23 cellular contexts compared by ENCODE assay signal in genomic region chr16:72963921-72964320, GRCh38.
DNase-seq lines count a peak whose midpoint lies in the region; ATAC-seq and TF ChIP-seq lines count a peak whose summit lies in the region.
"Had no signal": no experiment of that assay in that cellular context is flagged by ENCODE, and none has a peak within 500 bp of the region (broad histone marks: within the 10 kb centered on the region; RNA-seq: fewer than 3 reads in every experiment).

No MANE protein-coding gene starts in this region.

- no peak overlapping the region for H4K8ac ChIP-seq in H9 (replicated peaks; ENCODE audit: insufficient read length, low read depth, low read length)

- no peak overlapping the region for H2BK20ac ChIP-seq in H9 (ENCODE audit: low read depth, low read length, poor library complexity, severe bottlenecking)

- H2AK5ac ChIP-seq in H9 (ENCODE audit: insufficient read length, low read length): no peak overlapping the region

- H3K4ac ChIP-seq in H9 (ENCODE audit: low read depth, low read length): no peak overlapping the region

- ATAC-seq in GM21576 (IDR thresholded peaks at IDR 0.05; ENCODE audit: unreplicated experiment): no peak
- ATAC-seq: activated CD8-positive, alpha-beta memory T cell treated with anti-CD3 and anti-CD28 coated beads, Interleukin-2, amount 10 ng/mL, durations not matched to agents 7 days and 5 days; activated T-helper 17 cell treated with anti-CD3 and anti-CD28 coated beads, Interleukin-2, amount 50 U/mL, for 72 hours had no signal

- no peaks in the 10 kb centered on the region for H3K79me1 ChIP-seq in H9 (ENCODE audit: insufficient read depth, low read depth, low read length, poor library complexity, severe bottlenecking)

- H4K20me1 ChIP-seq in SK-N-SH (ENCODE audit: insufficient read depth) (peaks cover 24% of the 10 kb centered on the region), H9 (ENCODE audit: control insufficient read depth, insufficient read depth, insufficient read length) (no peaks in the 10 kb centered on the region)

- H3T11ph ChIP-seq in H9 (ENCODE audit: low read length): no peak overlapping the region

- POLR2A ChIA-PET in SK-N-SH (lab: Yijun Ruan, JAX): no interaction called here

- no peak overlapping the region for H2BK120ac ChIP-seq in H9 (ENCODE audit: low read depth, low read length, poor library complexity, severe bottlenecking)

- H2BK12ac ChIP-seq in H9 (ENCODE audit: insufficient read length, low read depth, low read length): no peak overlapping the region

- H3K9me3 ChIP-seq in SK-N-SH: no peaks in the 10 kb centered on the region
- no peaks in the 10 kb centered on the region for H3K9me3 ChIP-seq in mesodermal cell (ENCODE audit: control insufficient read depth, low read length)
- no peaks in the 10 kb centered on the region for H3K9me3 ChIP-seq in H9 (ENCODE audit: control insufficient read depth, low read depth, low read length)
- H3K9me3 ChIP-seq: adrenal gland, thoracic aorta had no signal

- CTCF ChIA-PET in SK-N-SH (lab: Yijun Ruan, JAX): interaction anchor here (1.5 to 1.8 kb wide), 3 partner anchors 86 to 915 kb away, joined by 4 to 7 read pairs (median 6); no protein-coding TSS in a partner anchor

- H3K9ac ChIP-seq in SK-N-SH: no peak overlapping the region
- H3K9ac ChIP-seq in H9 (ENCODE audit: extremely low read depth, insufficient read length, low read length): no peak overlapping the region

- H3K4me1 ChIP-seq in SK-N-SH (ENCODE audit: control insufficient read depth in 1 of 2, insufficient read depth in 2 of 2, low read depth in 1 of 2, low read length in 1 of 2): peaks cover 8 to 38% of the 10 kb centered on the region in 2 experiments
- H3K4me1 ChIP-seq in mesodermal cell (ENCODE audit: control insufficient read depth, insufficient read depth, low read length, poor library complexity, severe bottlenecking): peaks cover 21% of the 10 kb centered on the region
- no peaks in the 10 kb centered on the region for H3K4me1 ChIP-seq in H9 (ENCODE audit: insufficient read depth, low read length)
- H3K4me1 ChIP-seq: adrenal gland had no signal

- H3K79me2 ChIP-seq in SK-N-SH (ENCODE audit: insufficient read depth) (peaks cover 64% of the 10 kb centered on the region), H9 (ENCODE audit: insufficient read depth, low read length) (no peaks in the 10 kb centered on the region)

- H2AFZ ChIP-seq in SK-N-SH (ENCODE audit: low read depth): no peak overlapping the region
- no peak overlapping the region for H2AFZ ChIP-seq in H9 (ENCODE audit: low read length)

- H4K5ac ChIP-seq in H9 (ENCODE audit: insufficient read length, low read depth, low read length): no peak overlapping the region

- H3K4me3 ChIP-seq in SK-N-SH (ENCODE audit: low read depth in 2 of 2, low read length in 1 of 2): no peak overlapping the region
- H3K4me3 ChIP-seq in choroid plexus epithelial cell (ENCODE audit: low read depth, low read length): no peak overlapping the region
- H3K4me3 ChIP-seq in mesodermal cell (ENCODE audit: extremely low read depth, insufficient read depth, low read length, poor library complexity, severe bottlenecking): no peak overlapping the region
- H3K4me3 ChIP-seq: adrenal gland, thoracic aorta had no signal

- peaks cover 5 to 13% of the 10 kb centered on the region in 2 experiments; a peak in 2 of 4 replicates for H3K4me1 Mint-ChIP-seq in H9
- H3K4me1 Mint-ChIP-seq: activated CD8-positive, alpha-beta memory T cell treated with anti-CD3 and anti-CD28 coated beads, Interleukin-2, amount 10 ng/mL, durations not matched to agents 7 days and 5 days; activated T-helper 17 cell treated with anti-CD3 and anti-CD28 coated beads, Interleukin-2, amount 50 U/mL, for 72 hours; CD8-positive, alpha-beta memory T cell; central memory CD8-positive, alpha-beta T cell had no signal

- H2BK15ac ChIP-seq in H9 (ENCODE audit: low read depth, low read length): no peak overlapping the region

- H3K4me3 Mint-ChIP-seq in H9: no peak overlapping the region
- H3K4me3 Mint-ChIP-seq: activated CD8-positive, alpha-beta memory T cell treated with anti-CD3 and anti-CD28 coated beads, Interleukin-2, amount 10 ng/mL, durations not matched to agents 7 days and 5 days; activated T-helper 17 cell treated with anti-CD3 and anti-CD28 coated beads, Interleukin-2, amount 50 U/mL, for 72 hours; CD8-positive, alpha-beta memory T cell; central memory CD8-positive, alpha-beta T cell; nephron had no signal

- peak; percentile 79 for DNase-seq in EH (ENCODE audit: low read depth)
- peak; percentile 52 for DNase-seq in SK-N-SH
- peak; percentile 7 for DNase-seq in choroid plexus epithelial cell (ENCODE audit: low read depth)
- DNase-seq in H9: no peak
- DNase-seq in NCI-H82 (lab: John Stamatoyannopoulos, UW): no peak
- DNase-seq in GM03348 (ENCODE audit: low spot score): no peak
- DNase-seq: activated CD4-positive, alpha-beta T cell treated with anti-CD3 and anti-CD28 coated beads for 48 hours; activated CD8-positive, alpha-beta memory T cell treated with anti-CD3 and anti-CD28 coated beads, Interleukin-2, amount 10 ng/mL, durations not matched to agents 7 days and 5 days; adrenal gland; CD8-positive, alpha-beta memory T cell; DMS79; mesendoderm; NCI-H2171; NCI-H526; stimulated activated naive CD4-positive, alpha-beta T cell; SW 1271 had no signal

- H4K91ac ChIP-seq in H9 (ENCODE audit: insufficient read length, low read depth, low read length): no peak overlapping the region

- H3K9me2 ChIP-seq in SK-N-SH: no peaks in the 10 kb centered on the region

- H3K27me3 ChIP-seq in SK-N-SH (ENCODE audit: insufficient read depth) (no peaks in the 10 kb centered on the region), H9 (ENCODE audit: insufficient read depth, low read length) (no peaks in the 10 kb centered on the region)
- H3K27me3 ChIP-seq: adrenal gland had no signal

- no peaks in the 10 kb centered on the region for H3K9me3 Mint-ChIP-seq in H9
- H3K9me3 Mint-ChIP-seq: activated T-helper 17 cell treated with anti-CD3 and anti-CD28 coated beads, Interleukin-2, amount 50 U/mL, for 72 hours; central memory CD8-positive, alpha-beta T cell; nephron had no signal

- H3F3A ChIP-seq in SK-N-SH (replicated peaks; ENCODE audit: insufficient read depth): peaks cover 4% of the 10 kb centered on the region

- no peak overlapping the region; a peak in 1 of 7 replicates for H3K27ac Mint-ChIP-seq in H9
- H3K27ac Mint-ChIP-seq: activated CD8-positive, alpha-beta memory T cell treated with anti-CD3 and anti-CD28 coated beads, Interleukin-2, amount 10 ng/mL, durations not matched to agents 7 days and 5 days; activated T-helper 17 cell treated with anti-CD3 and anti-CD28 coated beads, Interleukin-2, amount 50 U/mL, for 72 hours; CD8-positive, alpha-beta memory T cell; nephron had no signal

- no peaks in the 10 kb centered on the region for H3K23me2 ChIP-seq in H9 (ENCODE audit: insufficient read length, low read depth, low read length, poor library complexity, severe bottlenecking)

- H3K27me3 Mint-ChIP-seq in H9 (ENCODE audit: low read depth): peaks cover 22% of the 10 kb centered on the region
- H3K27me3 Mint-ChIP-seq: activated T-helper 17 cell treated with anti-CD3 and anti-CD28 coated beads, Interleukin-2, amount 50 U/mL, for 72 hours; central memory CD8-positive, alpha-beta T cell had no signal

- H3K27ac ChIP-seq in SK-N-SH (ENCODE audit: low read depth in 2 of 2, low read length in 1 of 2) (no peak overlapping the region), mesodermal cell (ENCODE audit: low read depth, low read length, severe bottlenecking) (peak overlapping the region; percentile 36), H9 (ENCODE audit: insufficient read length, low read depth, low read length) (no peak overlapping the region)
- H3K27ac ChIP-seq: adrenal gland, epithelial cell of prostate, thoracic aorta had no signal

- no peak overlapping the region for H3K23ac ChIP-seq in H9 (ENCODE audit: insufficient read length, low read depth, low read length)

- no peak overlapping the region for H3K18ac ChIP-seq in H9 (ENCODE audit: insufficient read length, low read depth, low read length)

- no peak for TF ChIP-seq RAD21 in SK-N-SH (IDR thresholded peaks at IDR 0.05; ENCODE audit: low read length)

- TF ChIP-seq CTCF in SK-N-SH (IDR thresholded peaks at IDR 0.05) (no peak), choroid plexus epithelial cell (conservative IDR thresholded peaks at IDR 0.05; ENCODE audit: low read depth, low read length) (no peak), H9 (conservative IDR thresholded peaks at IDR 0.05) (no peak)

- 59% methylated on average over 6 of the region's 6 CpGs for WGBS in SK-N-SH (ENCODE audit: low lambda C conversion rate)
- WGBS in mesodermal cell (ENCODE audit: insufficient coverage in 2 of 2), 2 experiments: 45% methylated on average over 4 to 5 of the region's 6 CpGs
- no CpG with 5 or more reads among the region's 6 CpGs for WGBS in H9 (ENCODE audit: extremely low coverage, insufficient read length, low lambda C conversion rate)

- TF ChIP-seq EP300 in SK-N-SH (IDR thresholded peaks at IDR 0.05; ENCODE audit: borderline replicate concordance in 1 of 2, low read depth in 1 of 2, low read length in 1 of 2): no peak

- H3K14ac ChIP-seq in H9 (ENCODE audit: insufficient read depth, low read length): no peak overlapping the region

- H3K4me2 ChIP-seq in SK-N-SH: no peak overlapping the region
- no peak overlapping the region for H3K4me2 ChIP-seq in H9 (ENCODE audit: insufficient read depth, insufficient read length, low read length)

- H3K36me3 Mint-ChIP-seq in H9 (ENCODE audit: insufficient read depth in 1 of 3, low read depth in 3 of 3): no peaks in the 10 kb centered on the region
- H3K36me3 Mint-ChIP-seq: activated CD8-positive, alpha-beta memory T cell treated with anti-CD3 and anti-CD28 coated beads, Interleukin-2, amount 10 ng/mL, durations not matched to agents 7 days and 5 days; CD8-positive, alpha-beta memory T cell had no signal

- no peak overlapping the region for H3K56ac ChIP-seq in H9 (ENCODE audit: insufficient read length, low read depth, low read length)

- no peak overlapping the region for H2BK5ac ChIP-seq in H9 (ENCODE audit: insufficient read length, low read length)

- H3K36me3 ChIP-seq in SK-N-SH (replicated peaks in 1 of 2; ENCODE audit: control insufficient read depth in 1 of 2, insufficient read depth in 2 of 2, low read length in 1 of 2): peaks cover 6 to 12% of the 10 kb centered on the region in 2 experiments
- H3K36me3 ChIP-seq in mesodermal cell (ENCODE audit: control insufficient read depth, insufficient read depth, low read length): peaks cover 19% of the 10 kb centered on the region

TF ChIP-seq in SK-N-SH, 30 proteins besides CTCF, POLR2A, EP300 and RAD21:
- no peak for TF ChIP-seq JUND (IDR thresholded peaks at IDR 0.05)

Comparison
In these comparisons a context has a peak if more than half of its experiments do, and no peak if none do; other contexts are left out.
1. DNase-seq: peak in EH (single experiment), SK-N-SH (single experiment) and choroid plexus epithelial cell (single experiment); none in H9 (single experiment), NCI-H82 (single experiment) and GM03348 (single experiment).